ENCODE assay signal across 25 cellular contexts in genomic region chr2:49108436-49108835, GRCh38. TPM values are rescaled to one million over a fixed set of nuclear protein-coding genes. Genes with fewer than 3 reads are reported as not detected.
DNase-seq lines count a peak whose midpoint lies in the region; FAIRE-seq and TF ChIP-seq lines count a peak whose summit lies in the region.
"Had no signal": no experiment of that assay in that cellular context is flagged by ENCODE, and none has a peak within 500 bp of the region (broad histone marks: within the 10 kb centered on the region; RNA-seq: fewer than 3 reads in every experiment).

No MANE protein-coding gene starts in this region.

- H3K4me1 Mint-ChIP-seq in progenitor cell of endocrine pancreas (ENCODE audit: low read depth), result peaks cover 5% of the 10 kb centered on the region
- H3K4me1 Mint-ChIP-seq: B cell had no signal

- H3K9me3 Mint-ChIP-seq in progenitor cell of endocrine pancreas (ENCODE audit: low read depth), result no peaks in the 10 kb centered on the region
- H3K9me3 Mint-ChIP-seq: CD4-positive, alpha-beta T cell had no signal

- H3K27me3 Mint-ChIP-seq in progenitor cell of endocrine pancreas, result no peaks in the 10 kb centered on the region
- H3K27me3 Mint-ChIP-seq: B cell; CD4-positive, alpha-beta T cell had no signal

- H3K36me3 Mint-ChIP-seq in progenitor cell of endocrine pancreas (ENCODE audit: insufficient read depth), result no peaks in the 10 kb centered on the region
- H3K36me3 Mint-ChIP-seq: CD8-positive, alpha-beta T cell had no signal

- no peak for FAIRE-seq in D721Med (lab: Jason Lieb, UNC)
- FAIRE-seq: A204.1, G401.6, GM12891, GM19239 had no signal

- no peak overlapping the region for H3K4me3 Mint-ChIP-seq in progenitor cell of endocrine pancreas (ENCODE audit: low read depth)
- H3K4me3 Mint-ChIP-seq: B cell; CD4-positive, alpha-beta T cell; CD8-positive, alpha-beta T cell had no signal

- in situ Hi-C loops in G401 (cut with HindIII; ENCODE audit: low sequenced_read_pairs), result no loop called here

- peak overlapping the region; percentile 13 for H3K27ac Mint-ChIP-seq in progenitor cell of endocrine pancreas
- H3K27ac Mint-ChIP-seq: B cell; CD4-positive, alpha-beta T cell; CD8-positive, alpha-beta T cell had no signal

- TF ChIP-seq CTCF in progenitor cell of endocrine pancreas (IDR thresholded peaks at IDR 0.05; ENCODE audit: unreplicated experiment), result no peak
- TF ChIP-seq CTCF in D721Med (IDR thresholded peaks at IDR 0.05; ENCODE audit: insufficient read depth, missing control alignments), result no peak

- peak; percentile 62 for DNase-seq in G401 (ENCODE audit: low spot score)
- peak; percentile 59 for DNase-seq in cerebellar cortex (ENCODE audit: low spot score)
- no peak for DNase-seq in progenitor cell of endocrine pancreas (ENCODE audit: low spot score, unreplicated experiment)
- DNase-seq in Ammon's horn (ENCODE audit: low spot score), result no peak
- no peak for DNase-seq in D721Med (ENCODE audit: insufficient read length, low spot score)
- DNase-seq: 8988T; ACHN; Caco-2; Calu3; CD4-positive, alpha-beta T cell; CD8-positive, alpha-beta T cell; DMS 273 treated with DMSO at 0.1 percent for 48 hours; DMS153; DMS53; DMS79; DND-41; EL; GF-D8 had no signal

RNA-seq across cellular contexts. Expression of gene FSHR, which starts 45.9 kb away (rescaled TPM):
- total RNA-seq in G401 (2014; rRNA removed; shearing (Covaris generic)), result not detected in 2 replicates
- total RNA-seq in progenitor cell of endocrine pancreas, result 0.44 and 0.74 TPM in 2 replicates
- total RNA-seq: A673; B cell; Calu3; CD4-positive, alpha-beta T cell; CD8-positive, alpha-beta T cell; Daoy had no signal

Comparison
In these comparisons a context has a peak if more than half of its experiments do, and no peak if none do; other contexts are left out.
1. DNase-seq: peak in G401 (single experiment) and cerebellar cortex (single experiment); none in progenitor cell of endocrine pancreas (single experiment), Ammon's horn (single experiment) and D721Med (single experiment).